14 cellular contexts compared by ENCODE assay signal in genomic region chr2:23649819-23650218, GRCh38.
DNase-seq lines count a peak whose midpoint lies in the region; ATAC-seq, FAIRE-seq and TF ChIP-seq lines count a peak whose summit lies in the region.
"Had no signal": no experiment of that assay in that cellular context is flagged by ENCODE, and none has a peak within 500 bp of the region (broad histone marks: within the 10 kb centered on the region; RNA-seq: fewer than 3 reads in every experiment).

No MANE protein-coding gene starts in this region.

- no peaks in the 10 kb centered on the region for H3K9me3 Mint-ChIP-seq in activated T-cell treated with anti-CD3 and anti-CD28 coated beads, Interleukin-2, amount 50 U/mL, for 72 hours
- H3K9me3 Mint-ChIP-seq: activated CD4-positive, alpha-beta T cell treated with anti-CD3 and anti-CD28 coated beads, Interleukin-2, amount 10 ng/mL, durations not matched to agents 7 days and 5 days had no signal

- no peaks in the 10 kb centered on the region for H3K36me3 Mint-ChIP-seq in activated T-cell treated with anti-CD3 and anti-CD28 coated beads, Interleukin-2, amount 50 U/mL, for 72 hours (ENCODE audit: insufficient read depth in 2 of 2)

- FAIRE-seq in K562 (lab: Jason Lieb, UNC) (no peak), pancreas (lab: Jason Lieb, UNC) (no peak)

- H2AFZ ChIP-seq in K562 (ENCODE audit: low read depth, low read length) (no peak overlapping the region), smooth muscle cell (ENCODE audit: low read depth) (no peak overlapping the region)

- no peaks in the 10 kb centered on the region for H3K4me1 ChIP-seq in K562 (replicated peaks in 1 of 2; ENCODE audit: control insufficient read depth in 2 of 2, insufficient read depth in 2 of 2, low read length in 2 of 2)
- no peaks in the 10 kb centered on the region for H3K4me1 ChIP-seq in pancreas
- H3K4me1 ChIP-seq in spleen = no peaks in the 10 kb centered on the region
- H3K4me1 ChIP-seq in smooth muscle cell (ENCODE audit: low read depth) = no peaks in the 10 kb centered on the region
- H3K4me1 ChIP-seq: uterus had no signal

- H3K9me3 ChIP-seq in K562 (replicated peaks; ENCODE audit: control insufficient read depth, insufficient read depth, low read depth, low read length) (no peaks in the 10 kb centered on the region), pancreas (no peaks in the 10 kb centered on the region), spleen (peaks cover 0 to 6% (median 0%) of the 10 kb centered on the region in 8 donors), smooth muscle cell (replicated peaks; ENCODE audit: low read depth) (no peaks in the 10 kb centered on the region)
- H3K9me3 ChIP-seq: esophagus muscularis mucosa, uterus had no signal

- H3K36me3 ChIP-seq in K562 (ENCODE audit: control insufficient read depth, insufficient read depth, low read length) (no peaks in the 10 kb centered on the region), pancreas (no peaks in the 10 kb centered on the region), spleen (peaks cover 0 to 6% (median 0%) of the 10 kb centered on the region in 6 donors), smooth muscle cell (ENCODE audit: low read depth) (no peaks in the 10 kb centered on the region)
- H3K36me3 ChIP-seq: uterus had no signal

- POLR2A ChIA-PET in K562 (lab: Yijun Ruan, JAX) = no interaction called here

- no peak overlapping the region for H3K27ac Mint-ChIP-seq in activated T-cell treated with anti-CD3 and anti-CD28 coated beads, Interleukin-2, amount 50 U/mL, for 72 hours
- H3K27ac Mint-ChIP-seq: activated CD4-positive, alpha-beta T cell treated with anti-CD3 and anti-CD28 coated beads, Interleukin-2, amount 10 ng/mL, durations not matched to agents 7 days and 5 days; progenitor cell of endocrine pancreas had no signal

- no peak for TF ChIP-seq RAD21 in K562 (CRISPR knock-in tag; conservative IDR thresholded peaks at IDR 0.05 in 1 of 2, IDR thresholded peaks at IDR 0.05 in 1 of 2)

- no peak for TF ChIP-seq CTCF in K562 (IDR thresholded peaks at IDR 0.05 in 2 of 3, conservative IDR thresholded peaks at IDR 0.05 in 1 of 3; ENCODE audit: insufficient read depth in 2 of 3, low read depth in 1 of 3, low read length in 3 of 3)
- no peak for TF ChIP-seq CTCF in pancreas (IDR thresholded peaks at IDR 0.05)
- TF ChIP-seq CTCF in spleen (IDR thresholded peaks at IDR 0.05 in 8 of 11, conservative IDR thresholded peaks at IDR 0.05 in 3 of 11) = no peak
- TF ChIP-seq CTCF in smooth muscle cell (IDR thresholded peaks at IDR 0.05; ENCODE audit: borderline replicate concordance, insufficient read depth, poor library complexity, severe bottlenecking) = no peak

- 2% methylated on average over 7 of the region's 7 CpGs for WGBS in K562 (ENCODE audit: insufficient coverage, low coverage, missing lambda C conversion rate)
- WGBS in pancreas, 2 donors = 42 to 52% methylated on average over 7 of the region's 7 CpGs
- WGBS in spleen, 5 donors = 25 to 37% (median 33%) methylated on average over 4 to 7 of the region's 7 CpGs
- 78% methylated on average over 6 of the region's 7 CpGs for WGBS in smooth muscle cell (ENCODE audit: low lambda C conversion rate)

- peaks cover 5% of the 10 kb centered on the region; the same call in 1 of the 2 replicates for H4K20me1 ChIP-seq in K562 (replicated peaks; ENCODE audit: control insufficient read depth, insufficient read depth, low read length)
- no peaks in the 10 kb centered on the region for H4K20me1 ChIP-seq in smooth muscle cell (ENCODE audit: low read depth)

- peaks cover 4% of the 10 kb centered on the region for H3F3A ChIP-seq in smooth muscle cell (ENCODE audit: low read depth)

- H3K4me3 ChIP-seq in K562 (no peak overlapping the region), pancreas (no peak overlapping the region), spleen (no peak overlapping the region), smooth muscle cell (no peak overlapping the region)
- H3K4me3 ChIP-seq: esophagus muscularis mucosa, uterus had no signal

- H3K4me1 Mint-ChIP-seq in activated T-cell treated with anti-CD3 and anti-CD28 coated beads, Interleukin-2, amount 50 U/mL, for 72 hours (ENCODE audit: low read depth) = peaks cover 5% of the 10 kb centered on the region
- H3K4me1 Mint-ChIP-seq: activated CD4-positive, alpha-beta T cell treated with anti-CD3 and anti-CD28 coated beads, Interleukin-2, amount 10 ng/mL, durations not matched to agents 7 days and 5 days had no signal

- intact Hi-C loops in K562 (cut with micrococcal nuclease) = no loop called here
- intact Hi-C loops in pancreas (cut with DNase I) = no loop called here
- intact Hi-C loops in spleen (cut with DNase I; ENCODE audit: low total_unique reads) = no loop called here

- in situ Hi-C loops in K562 (cut with MboI) = no loop called here

- TF ChIP-seq EP300 in K562 (IDR thresholded peaks at IDR 0.05; ENCODE audit: low read length) = no peak

- TF ChIP-seq POLR2A in K562 (conservative IDR thresholded peaks at IDR 0.05) (no peak), spleen (IDR thresholded peaks at IDR 0.05) (no peak)

- H3K9me1 ChIP-seq in K562 (ENCODE audit: control insufficient read depth, insufficient read depth, low read length) = no peaks in the 10 kb centered on the region

- ATAC-seq in activated T-cell treated with anti-CD3 and anti-CD28 coated beads, Interleukin-2, amount 50 U/mL, for 72 hours (replicated peaks in 1 of 2) = peak; percentile 90 to 92
- no peak for ATAC-seq in K562
- peak in 3 of 4 donors; percentile 39 to 64 (median 43) for ATAC-seq in pancreas
- ATAC-seq in GM18517 (IDR thresholded peaks at IDR 0.05; ENCODE audit: unreplicated experiment) = no peak

- H3K27me3 Mint-ChIP-seq in activated T-cell treated with anti-CD3 and anti-CD28 coated beads, Interleukin-2, amount 50 U/mL, for 72 hours (ENCODE audit: low read depth) = no peaks in the 10 kb centered on the region
- H3K27me3 Mint-ChIP-seq: activated CD4-positive, alpha-beta T cell treated with anti-CD3 and anti-CD28 coated beads, Interleukin-2, amount 10 ng/mL, durations not matched to agents 7 days and 5 days had no signal

- BruUV-seq in K562 (replicated peaks; lab: Mats Ljungman, UMichigan) = no TSS peak

- H3K27ac ChIP-seq in K562 (ENCODE audit: extremely low read depth, low read depth, low read length) = no peak overlapping the region
- H3K27ac ChIP-seq in pancreas = no peak overlapping the region
- H3K27ac ChIP-seq in spleen = no peak overlapping the region
- no peak overlapping the region for H3K27ac ChIP-seq in smooth muscle cell (ENCODE audit: low read depth)
- H3K27ac ChIP-seq: esophagus muscularis mucosa, uterus had no signal

- H3K79me2 ChIP-seq in K562 (ENCODE audit: control insufficient read depth, insufficient read depth, low read length) (no peaks in the 10 kb centered on the region), smooth muscle cell (ENCODE audit: low read depth) (no peaks in the 10 kb centered on the region)

- H3K9ac ChIP-seq in K562 (ENCODE audit: insufficient read depth in 1 of 2, low read depth in 2 of 2, low read length in 2 of 2) = no peak overlapping the region
- H3K9ac ChIP-seq in smooth muscle cell (ENCODE audit: low read depth) = no peak overlapping the region

- peak; percentile 21 to 38 for DNase-seq in activated T-cell treated with anti-CD3 and anti-CD28 coated beads, Interleukin-2, amount 50 U/mL, for 72 hours
- DNase-seq in activated T-cell treated with anti-CD3 and anti-CD28 coated beads, Interleukin-2, amount 50 U/mL, for 1 hour = no peak
- DNase-seq in M059J (ENCODE audit: low read depth) (peak; percentile 88), K562 (ENCODE audit: extremely low read depth in 1 of 4, low spot score in 3 of 4) (no peak), pancreas (peak in 1 of 6 donors; percentile 36), spleen (no peak), smooth muscle cell (lab: John Stamatoyannopoulos, UW; ENCODE audit: unreplicated experiment) (no peak)
- DNase-seq: activated CD4-positive, alpha-beta T cell treated with anti-CD3 and anti-CD28 coated beads, Interleukin-2, amount 10 ng/mL, durations not matched to agents 7 days and 5 days; activated gamma-delta T cell; cerebellar nuclear complex; uterus had no signal

- peaks cover 29 to 80% of the 10 kb centered on the region in 2 experiments for H3K27me3 ChIP-seq in K562 (ENCODE audit: control insufficient read depth in 2 of 2, insufficient read depth in 2 of 2, low read length in 2 of 2)
- H3K27me3 ChIP-seq in pancreas = no peaks in the 10 kb centered on the region
- no peaks in the 10 kb centered on the region for H3K27me3 ChIP-seq in spleen (replicated peaks in 1 of 7)
- no peaks in the 10 kb centered on the region for H3K27me3 ChIP-seq in smooth muscle cell (ENCODE audit: low read depth)
- H3K27me3 ChIP-seq: esophagus muscularis mucosa, uterus had no signal

- no peak overlapping the region for H3K4me2 ChIP-seq in K562 (ENCODE audit: insufficient read depth, low read length)
- no peak overlapping the region for H3K4me2 ChIP-seq in smooth muscle cell

- H3K4me3 Mint-ChIP-seq in activated T-cell treated with anti-CD3 and anti-CD28 coated beads, Interleukin-2, amount 50 U/mL, for 72 hours = no peak overlapping the region
- H3K4me3 Mint-ChIP-seq: activated CD4-positive, alpha-beta T cell treated with anti-CD3 and anti-CD28 coated beads, Interleukin-2, amount 10 ng/mL, durations not matched to agents 7 days and 5 days had no signal

- CTCF ChIA-PET in K562 (lab: Yijun Ruan, JAX; ENCODE audit: low intra/inter-chr PET ratio) = no interaction called here

TF ChIP-seq in K562, 482 proteins besides CTCF, POLR2A, EP300 and RAD21:
- TF ChIP-seq ZBTB8A (IDR thresholded peaks at IDR 0.05; ENCODE audit: partially characterized antibody) (no peak), USF1 (CRISPR knock-in tag; IDR thresholded peaks at IDR 0.05) (0 out of 2 replicates have a peak, but pooled peaks have one; percentile 9)

Comparison
In these comparisons a context has a peak if more than half of its experiments do, and no peak if none do; other contexts are left out.
1. DNase-seq: peak in activated T-cell treated with anti-CD3 and anti-CD28 coated beads, Interleukin-2, amount 50 U/mL, for 72 hours (2 of 2) and M059J (single experiment); none in activated T-cell treated with anti-CD3 and anti-CD28 coated beads, Interleukin-2, amount 50 U/mL, for 1 hour (single experiment), K562 (0 of 4), spleen (single experiment) and smooth muscle cell (single experiment).
2. ATAC-seq: peak in activated T-cell treated with anti-CD3 and anti-CD28 coated beads, Interleukin-2, amount 50 U/mL, for 72 hours (2 of 2) and pancreas (3 of 4); none in K562 (single experiment) and GM18517 (single experiment).